Comparison of ENCODE assay signal across 8 cellular contexts in genomic region chr11:12800032-12800671, GRCh38.
A peak's percentile ranks its signal among the peaks of the same experiment; 100 is the strongest.
DNase-seq lines count a peak whose midpoint lies in the region; ATAC-seq and TF ChIP-seq lines count a peak whose summit lies in the region.

No MANE protein-coding gene starts in this region.

- H3K4me1 Mint-ChIP-seq in activated CD8-positive, alpha-beta T cell treated with anti-CD3 and anti-CD28 coated beads, Interleukin-2, amount 10 ng/mL, durations not matched to agents 7 days and 5 days (ENCODE audit: low read depth), result no peaks in the 10 kb centered on the region
- no peaks in the 10 kb centered on the region for H3K4me1 Mint-ChIP-seq in activated CD4-positive, alpha-beta T cell treated with anti-CD3 and anti-CD28 coated beads, Interleukin-2, amount 10 ng/mL, durations not matched to agents 7 days and 5 days

- H3K4me3 ChIP-seq in RWPE2 (ENCODE audit: severe bottlenecking) (no peak overlapping the region), left ventricle myocardium inferior (no peak overlapping the region), skin epidermis (no peak overlapping the region)

- H3K9me3 Mint-ChIP-seq in activated CD8-positive, alpha-beta T cell treated with anti-CD3 and anti-CD28 coated beads, Interleukin-2, amount 10 ng/mL, durations not matched to agents 7 days and 5 days (ENCODE audit: insufficient read depth), result no peaks in the 10 kb centered on the region
- H3K9me3 Mint-ChIP-seq in activated CD4-positive, alpha-beta T cell treated with anti-CD3 and anti-CD28 coated beads, Interleukin-2, amount 10 ng/mL, durations not matched to agents 7 days and 5 days, result no peaks in the 10 kb centered on the region

- DNase-seq in HT1080 (ENCODE audit: low read depth), result peak; percentile 81
- DNase-seq in RWPE2 (ENCODE audit: low spot score), result no peak
- DNase-seq in left ventricle myocardium inferior, result no peak
- DNase-seq in activated CD8-positive, alpha-beta T cell treated with anti-CD3 and anti-CD28 coated beads, Interleukin-2, amount 10 ng/mL, durations not matched to agents 7 days and 5 days, result no peak
- no peak for DNase-seq in activated CD8-positive, alpha-beta memory T cell treated with anti-CD3 and anti-CD28 coated beads for 24 hours
- DNase-seq in activated CD4-positive, alpha-beta T cell treated with anti-CD3 and anti-CD28 coated beads, Interleukin-2, amount 10 ng/mL, durations not matched to agents 7 days and 5 days, result no peak
- no peak for DNase-seq in stimulated activated CD4-positive, alpha-beta T cell treated with anti-CD3 and anti-CD28 coated beads, Interleukin-2, amount 100 ng/mL, for 48 hours

- H3K27me3 ChIP-seq in RWPE2 (ENCODE audit: insufficient read depth, poor library complexity, severe bottlenecking), result no peaks in the 10 kb centered on the region
- H3K27me3 ChIP-seq in left ventricle myocardium inferior (ENCODE audit: low read depth), result no peaks in the 10 kb centered on the region

- peaks cover 44% of the 10 kb centered on the region for H3K27me3 Mint-ChIP-seq in activated CD8-positive, alpha-beta T cell treated with anti-CD3 and anti-CD28 coated beads, Interleukin-2, amount 10 ng/mL, durations not matched to agents 7 days and 5 days (ENCODE audit: low read depth)
- peaks cover 56% of the 10 kb centered on the region for H3K27me3 Mint-ChIP-seq in activated CD4-positive, alpha-beta T cell treated with anti-CD3 and anti-CD28 coated beads, Interleukin-2, amount 10 ng/mL, durations not matched to agents 7 days and 5 days

- H3K36me3 Mint-ChIP-seq in activated CD8-positive, alpha-beta T cell treated with anti-CD3 and anti-CD28 coated beads, Interleukin-2, amount 10 ng/mL, durations not matched to agents 7 days and 5 days (ENCODE audit: low read depth), result no peaks in the 10 kb centered on the region
- H3K36me3 Mint-ChIP-seq in activated CD4-positive, alpha-beta T cell treated with anti-CD3 and anti-CD28 coated beads, Interleukin-2, amount 10 ng/mL, durations not matched to agents 7 days and 5 days (ENCODE audit: low read depth), result no peaks in the 10 kb centered on the region

- CTCF ChIA-PET in activated CD8-positive, alpha-beta T cell treated with anti-CD3 and anti-CD28 coated beads, Interleukin-2, amount 10 ng/mL, durations not matched to agents 7 days and 5 days (lab: Charles Lee), result no interaction called here
- CTCF ChIA-PET in activated CD4-positive, alpha-beta T cell treated with anti-CD3 and anti-CD28 coated beads, Interleukin-2, amount 10 ng/mL, durations not matched to agents 7 days and 5 days (lab: Charles Lee), result interaction anchor here (0.8 kb wide), 1 partner anchor 9 kb away, joined by 3 read pairs; no protein-coding TSS in a partner anchor

- H3K27ac Mint-ChIP-seq in activated CD8-positive, alpha-beta T cell treated with anti-CD3 and anti-CD28 coated beads, Interleukin-2, amount 10 ng/mL, durations not matched to agents 7 days and 5 days, result no peak overlapping the region
- H3K27ac Mint-ChIP-seq in activated CD4-positive, alpha-beta T cell treated with anti-CD3 and anti-CD28 coated beads, Interleukin-2, amount 10 ng/mL, durations not matched to agents 7 days and 5 days, result no peak overlapping the region

- H3K27ac ChIP-seq in RWPE2 (ENCODE audit: poor library complexity, severe bottlenecking) (peak overlapping the region; percentile 94), left ventricle myocardium inferior (replicated peaks) (peak overlapping the region; percentile 1), skin epidermis (peak overlapping the region in 11 of 21 experiments; percentile 1 to 68 (median 42))

- TF ChIP-seq CTCF in RWPE2 (IDR thresholded peaks at IDR 0.05; ENCODE audit: poor library complexity, severe bottlenecking) (no peak), left ventricle myocardium inferior (IDR thresholded peaks at IDR 0.05; ENCODE audit: borderline replicate concordance) (no peak)

- H3K36me3 ChIP-seq in RWPE2 (ENCODE audit: low read depth) (peaks cover 4% of the 10 kb centered on the region; the same call in 1 of the 2 replicates), left ventricle myocardium inferior (no peaks in the 10 kb centered on the region)

- H3K9me3 ChIP-seq in RWPE2 (ENCODE audit: severe bottlenecking), result no peaks in the 10 kb centered on the region
- no peaks in the 10 kb centered on the region for H3K9me3 ChIP-seq in left ventricle myocardium inferior (replicated peaks)

- ATAC-seq in RWPE2 (ENCODE audit: low read depth), result peak; percentile 80
- no peak for ATAC-seq in activated CD8-positive, alpha-beta T cell treated with anti-CD3 and anti-CD28 coated beads, Interleukin-2, amount 10 ng/mL, durations not matched to agents 7 days and 5 days

- H3K4me1 ChIP-seq in RWPE2 (ENCODE audit: insufficient read depth, poor library complexity, severe bottlenecking) (peaks cover 61% of the 10 kb centered on the region), left ventricle myocardium inferior (peaks cover 62% of the 10 kb centered on the region)

- POLR2A ChIA-PET in activated CD8-positive, alpha-beta T cell treated with anti-CD3 and anti-CD28 coated beads, Interleukin-2, amount 10 ng/mL, durations not matched to agents 7 days and 5 days (lab: Charles Lee), result no interaction called here
- POLR2A ChIA-PET in activated CD4-positive, alpha-beta T cell treated with anti-CD3 and anti-CD28 coated beads, Interleukin-2, amount 10 ng/mL, durations not matched to agents 7 days and 5 days (lab: Charles Lee), result no interaction called here

- H3K4me3 Mint-ChIP-seq in activated CD8-positive, alpha-beta T cell treated with anti-CD3 and anti-CD28 coated beads, Interleukin-2, amount 10 ng/mL, durations not matched to agents 7 days and 5 days, result no peak overlapping the region
- no peak overlapping the region for H3K4me3 Mint-ChIP-seq in activated CD4-positive, alpha-beta T cell treated with anti-CD3 and anti-CD28 coated beads, Interleukin-2, amount 10 ng/mL, durations not matched to agents 7 days and 5 days

- intact Hi-C loops in left ventricle myocardium inferior (cut with micrococcal nuclease), result no loop called here

Comparison
In these comparisons a context has a peak if more than half of its experiments do, and no peak if none do; other contexts are left out.
1. H3K27ac ChIP-seq: peak in every context shown above with its lines; median percentile 94 in RWPE2; 42 in skin epidermis; 1 in left ventricle myocardium inferior.